Comparison of ENCODE assay signal across 26 cellular contexts in the genomic region with DNA sequence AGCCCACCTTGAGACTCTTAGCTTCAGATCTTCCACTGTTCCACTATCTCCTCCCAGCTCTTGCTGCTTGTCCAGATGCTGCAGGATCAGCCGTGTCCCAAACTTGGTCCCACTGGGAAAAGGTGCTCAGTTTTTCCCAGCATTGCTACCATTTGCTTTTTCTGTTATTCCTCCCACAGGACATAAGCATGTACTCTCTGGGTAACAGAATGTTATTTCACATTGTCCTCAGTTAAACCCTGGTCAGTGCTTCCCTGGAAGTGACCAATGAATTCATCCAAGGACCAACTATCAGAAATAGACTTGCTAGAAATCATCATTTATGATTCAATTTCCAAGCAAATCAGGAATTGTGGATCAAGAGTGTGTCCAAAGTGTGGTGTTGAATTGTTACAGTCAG.
"Had no signal": no experiment of that assay in that cellular context is flagged by ENCODE, and none has a peak within 500 bp of the region (broad histone marks: within the 10 kb centered on the region; RNA-seq: fewer than 3 reads in every experiment).

No MANE protein-coding gene starts in this region.

- ATAC-seq: activated CD4-positive, alpha-beta T cell treated with anti-CD3 and anti-CD28 coated beads for 36 hours; activated CD8-positive, alpha-beta memory T cell treated with anti-CD3 and anti-CD28 coated beads, Interleukin-2, amount 10 ng/mL, durations not matched to agents 7 days and 5 days; activated CD8-positive, alpha-beta T cell treated with anti-CD3 and anti-CD28 coated beads, Interleukin-2, amount 10 ng/mL, durations not matched to agents 7 days and 5 days; activated naive CD4-positive, alpha-beta T cell treated with anti-CD3 and anti-CD28 coated beads, Interleukin-2, amount 50 U/mL, for 72 hours; activated T-cell treated with anti-CD3 and anti-CD28 coated beads, Interleukin-2, amount 50 U/mL, for 72 hours; esophagus mucosa; foreskin keratinocyte; gastroesophageal sphincter had no signal

- H3K27me3 ChIP-seq: ascending aorta, breast epithelium, cardiac muscle cell, foreskin keratinocyte, gastroesophageal sphincter had no signal

- H3K4me1 ChIP-seq: foreskin keratinocyte had no signal

- H3K9me3 ChIP-seq: ascending aorta, breast epithelium had no signal

- H3K27ac ChIP-seq: breast epithelium, cardiac muscle cell, coronary artery, dorsolateral prefrontal cortex, foreskin keratinocyte, gastroesophageal sphincter had no signal

- H3K36me3 ChIP-seq: ascending aorta, breast epithelium, cardiac muscle cell, gastroesophageal sphincter had no signal

- DNase-seq: activated CD4-positive, alpha-beta memory T cell treated with anti-CD3 and anti-CD28 coated beads for 36 hours; activated CD4-positive, alpha-beta T cell treated with anti-CD3 and anti-CD28 coated beads for 36 hours; activated CD4-positive, alpha-beta T cell treated with anti-CD3 and anti-CD28 coated beads, Interleukin-2, amount 10 ng/mL, durations not matched to agents 24 days and 14 days; activated CD4-positive, CD25-positive, alpha-beta regulatory T cell; activated CD4-positive, CD25-positive, alpha-beta regulatory T cell treated with anti-CD3 and anti-CD28 coated beads, Interleukin-2, amount 50 U/mL, for 72 hours; activated CD8-positive, alpha-beta memory T cell treated with anti-CD3 and anti-CD28 coated beads, Interleukin-2, amount 10 ng/mL, durations not matched to agents 7 days and 5 days; activated CD8-positive, alpha-beta memory T cell treated with anti-CD3 and anti-CD28 coated beads, Interleukin-2, amount 50 U/mL, for 4 hours; activated CD8-positive, alpha-beta T cell treated with anti-CD3 and anti-CD28 coated beads, Interleukin-2, amount 10 ng/mL, durations not matched to agents 7 days and 5 days; activated gamma-delta T cell; activated naive CD4-positive, alpha-beta T cell; activated naive CD4-positive, alpha-beta T cell treated with anti-CD3 and anti-CD28 coated beads, Interleukin-2, amount 10 ng/mL, durations not matched to agents 7 days and 5 days; activated naive CD8-positive, alpha-beta T cell treated with anti-CD3 and anti-CD28 coated beads, Interleukin-2, amount 10 ng/mL, durations not matched to agents 7 days and 5 days; activated T-cell treated with anti-CD3 and anti-CD28 coated beads, Interleukin-2, amount 50 U/mL, for 1 hour; activated T-cell treated with anti-CD3 and anti-CD28 coated beads, Interleukin-2, amount 50 U/mL, for 72 hours; dorsolateral prefrontal cortex; effector memory CD4-positive, alpha-beta T cell; endodermal cell; foreskin keratinocyte; T-helper 2 cell had no signal

- H3K4me3 ChIP-seq: ascending aorta, breast epithelium, cardiac muscle cell, coronary artery, dorsolateral prefrontal cortex, gastroesophageal sphincter had no signal
